10 cellular contexts compared by ENCODE assay signal in genomic region chr18:13613591-13614317, GRCh38.
A peak's percentile ranks its signal among the peaks of the same experiment; 100 is the strongest.
DNase-seq lines count a peak whose midpoint lies in the region; ATAC-seq, FAIRE-seq and TF ChIP-seq lines count a peak whose summit lies in the region.
"Had no signal": no experiment of that assay in that cellular context is flagged by ENCODE, and none has a peak within 500 bp of the region (broad histone marks: within the 10 kb centered on the region; RNA-seq: fewer than 3 reads in every experiment).

No MANE protein-coding gene starts in this region.

- TF ChIP-seq CTCF in left ventricle myocardium inferior (IDR thresholded peaks at IDR 0.05; ENCODE audit: borderline replicate concordance) (no peak), esophagus muscularis mucosa (IDR thresholded peaks at IDR 0.05) (no peak)

- H3K27ac ChIP-seq in left ventricle myocardium inferior (replicated peaks): peak overlapping the region; percentile 88
- H3K27ac ChIP-seq in esophagus muscularis mucosa (replicated peaks in 1 of 4): no peak overlapping the region

- H3K4me1 ChIP-seq in left ventricle myocardium inferior (peaks cover 79% of the 10 kb centered on the region), esophagus muscularis mucosa (peaks cover 55 to 64% (median 62%) of the 10 kb centered on the region in 4 donors)
- H3K4me1 ChIP-seq: Caco-2 had no signal

- ATAC-seq in Right ventricle myocardium superior (ENCODE audit: poor library complexity) (no peak), GM21381 (IDR thresholded peaks at IDR 0.05; ENCODE audit: unreplicated experiment) (no peak)

- H3K27me3 ChIP-seq in left ventricle myocardium inferior (ENCODE audit: low read depth) (no peaks in the 10 kb centered on the region), esophagus muscularis mucosa (no peaks in the 10 kb centered on the region)

- TF ChIP-seq EP300 in esophagus muscularis mucosa (IDR thresholded peaks at IDR 0.05): no peak

- DNase-seq in left ventricle myocardium inferior (no peak), Right ventricle myocardium superior (no peak), NCI-H526 (lab: John Stamatoyannopoulos, UW) (peak; percentile 77 to 86), esophagus muscularis mucosa (ENCODE audit: extremely low spot score) (peak; percentile 80), urothelium cell line (ENCODE audit: low spot score) (no peak), HT-29 (ENCODE audit: low spot score) (no peak), epidermal melanocyte (ENCODE audit: insufficient read length, low spot score) (no peak)
- DNase-seq: Caco-2, SHP77 had no signal

- no peak for TF ChIP-seq POLR2A in esophagus muscularis mucosa (IDR thresholded peaks at IDR 0.05; ENCODE audit: low read depth)

- H3K4me3 ChIP-seq in left ventricle myocardium inferior: no peak overlapping the region
- H3K4me3 ChIP-seq in esophagus muscularis mucosa: no peak overlapping the region

- no peaks in the 10 kb centered on the region for H3K9me3 ChIP-seq in left ventricle myocardium inferior (replicated peaks)
- H3K9me3 ChIP-seq in esophagus muscularis mucosa: no peaks in the 10 kb centered on the region
- H3K9me3 ChIP-seq: Caco-2 had no signal

- H3K36me3 ChIP-seq in left ventricle myocardium inferior (no peaks in the 10 kb centered on the region), esophagus muscularis mucosa (no peaks in the 10 kb centered on the region)

- FAIRE-seq in urothelium cell line (lab: Jason Lieb, UNC): peak; percentile 88

- intact Hi-C loops in left ventricle myocardium inferior (cut with micrococcal nuclease): no loop called here
- intact Hi-C loops in Right ventricle myocardium superior (cut with DNase I): loop anchor here (5.0 kb wide), 1 partner anchor 51 kb away; no protein-coding TSS in a partner anchor
- intact Hi-C loops in esophagus muscularis mucosa (cut with DNase I): no loop called here

- 94% methylated on average over 10 of the region's 18 CpGs for WGBS in esophagus muscularis mucosa

Comparison
In these comparisons a context has a peak if more than half of its experiments do, and no peak if none do; other contexts are left out.
1. DNase-seq: peak in NCI-H526 (2 of 2) and esophagus muscularis mucosa (single experiment); none in left ventricle myocardium inferior (single experiment), Right ventricle myocardium superior (single experiment), urothelium cell line (single experiment), HT-29 (single experiment) and epidermal melanocyte (single experiment).